In the genomic region with DNA sequence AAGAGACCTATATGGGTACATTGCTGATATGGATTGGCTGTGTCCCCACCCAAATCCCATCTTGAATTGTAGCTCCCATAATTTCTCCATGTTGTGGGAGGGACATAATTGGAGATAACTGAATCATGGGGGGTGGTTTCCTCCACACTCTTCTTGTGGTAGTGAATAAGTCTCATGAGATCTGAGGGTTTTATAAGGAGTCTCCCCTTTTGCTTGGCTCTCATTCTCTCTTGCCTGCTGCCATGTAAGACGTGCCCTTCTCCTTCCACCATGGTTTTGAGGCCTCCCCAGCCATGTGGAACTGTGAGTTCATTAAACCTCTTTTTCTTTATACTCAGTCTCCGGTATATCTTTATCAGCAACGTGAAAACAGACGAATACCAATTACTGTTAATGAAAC, we compare ENCODE assay signal across 30 cellular contexts.
"Had no signal": no experiment of that assay in that cellular context is flagged by ENCODE, and none has a peak within 500 bp of the region (broad histone marks: within the 10 kb centered on the region; RNA-seq: fewer than 3 reads in every experiment).

No MANE protein-coding gene starts in this region.

- H3K27me3 ChIP-seq: ascending aorta, cardiac muscle cell, colonic mucosa had no signal

- ATAC-seq: activated CD8-positive, alpha-beta memory T cell treated with anti-CD3 and anti-CD28 coated beads, Interleukin-2, amount 10 ng/mL, durations not matched to agents 7 days and 5 days; activated CD8-positive, alpha-beta T cell treated with anti-CD3 and anti-CD28 coated beads, Interleukin-2, amount 10 ng/mL, durations not matched to agents 7 days and 5 days; activated naive CD8-positive, alpha-beta T cell treated with anti-CD3 and anti-CD28 coated beads, Interleukin-2, amount 50 U/mL, for 24 hours had no signal

- DNase-seq: activated B cell treated with CpG ODN at 0.5 μM for 24 hours; activated CD4-positive, alpha-beta memory T cell treated with anti-CD3 and anti-CD28 coated beads for 36 hours; activated CD4-positive, alpha-beta T cell treated with anti-CD3 and anti-CD28 coated beads for 48 hours; activated CD4-positive, alpha-beta T cell treated with anti-CD3 and anti-CD28 coated beads, Interleukin-2, amount 50 U/mL, for 1 hour; activated CD4-positive, alpha-beta T cell treated with anti-CD3 and anti-CD28 coated beads, Interleukin-2, amount 50 U/mL, for 4 hours; activated CD4-positive, CD25-positive, alpha-beta regulatory T cell treated with anti-CD3 and anti-CD28 coated beads, Interleukin-2, amount 50 U/mL, for 72 hours; activated CD8-positive, alpha-beta memory T cell treated with anti-CD3 and anti-CD28 coated beads for 24 hours; activated CD8-positive, alpha-beta memory T cell treated with anti-CD3 and anti-CD28 coated beads, Interleukin-2, amount 10 ng/mL, durations not matched to agents 7 days and 5 days; activated CD8-positive, alpha-beta memory T cell treated with anti-CD3 and anti-CD28 coated beads, Interleukin-2, amount 50 U/mL, for 48 hours; activated CD8-positive, alpha-beta T cell treated with anti-CD3 and anti-CD28 coated beads, Interleukin-2, amount 10 ng/mL, durations not matched to agents 7 days and 5 days; activated effector memory CD4-positive, alpha-beta T cell treated with Interleukin-2 at 50 U/mL for 16 hours; activated gamma-delta T cell; activated naive CD4-positive, alpha-beta T cell treated with anti-CD3 and anti-CD28 coated beads, Interleukin-2, amount 10 ng/mL, durations not matched to agents 7 days and 5 days; activated naive CD4-positive, alpha-beta T cell treated with Interleukin-2 at 50 U/mL for 16 hours; activated naive CD8-positive, alpha-beta T cell treated with anti-CD3 and anti-CD28 coated beads, Interleukin-2, amount 10 ng/mL, durations not matched to agents 7 days and 5 days; activated naive CD8-positive, alpha-beta T cell treated with anti-CD3 and anti-CD28 coated beads, Interleukin-2, amount 50 U/mL, for 24 hours; activated T-cell treated with anti-CD3 and anti-CD28 coated beads, Interleukin-2, amount 50 U/mL, for 24 hours; activated T-cell treated with anti-CD3 and anti-CD28 coated beads, Interleukin-2, amount 50 U/mL, for 48 hours; amygdala; anterior cingulate cortex; caudate nucleus; cerebellar nuclear complex; T-helper 2 cell; T-helper 9 cell had no signal

- H3K9me3 ChIP-seq: ascending aorta, colonic mucosa had no signal

- H3K36me3 ChIP-seq: ascending aorta, cardiac muscle cell, colonic mucosa had no signal

- H3K4me1 ChIP-seq: ascending aorta, colonic mucosa had no signal

- FAIRE-seq: bronchial epithelial cell, TTC549 had no signal

- H3K27ac ChIP-seq: ascending aorta, cardiac muscle cell, colonic mucosa, VCaP had no signal

- H3K4me3 ChIP-seq: ascending aorta, cardiac muscle cell, colonic mucosa had no signal
